Comparison of ENCODE assay signal across 1 cellular context in the genomic region with DNA sequence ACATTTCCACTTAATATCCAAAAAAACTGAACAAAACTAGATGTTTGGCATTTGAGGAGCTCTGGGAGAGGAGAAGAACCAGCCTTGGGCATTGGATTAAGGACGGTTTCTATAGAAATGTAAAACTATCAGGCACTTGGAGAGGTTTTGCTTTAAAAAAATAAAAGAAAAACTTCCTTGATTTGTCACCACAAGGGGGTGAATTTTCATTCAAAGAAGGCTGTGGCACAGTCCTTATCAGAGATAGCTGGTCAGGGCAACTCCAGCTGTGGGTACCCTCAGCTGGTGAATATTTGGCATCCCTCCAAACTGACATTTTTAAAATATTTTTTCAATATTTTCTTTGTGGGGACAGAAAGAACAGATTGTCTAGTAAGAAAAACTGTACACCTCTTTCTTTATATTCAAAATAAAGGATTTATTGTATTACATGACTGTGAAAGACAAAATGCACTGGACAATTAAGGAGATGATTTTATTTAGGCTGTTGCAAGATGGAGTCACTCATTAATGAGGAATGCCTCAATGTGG.
TF ChIP-seq lines count a peak whose summit lies in the region.

No MANE protein-coding gene starts in this region.

TF ChIP-seq in K562, 482 proteins besides CTCF, POLR2A, EP300 and RAD21:
- TF ChIP-seq FOXJ3 (CRISPR knock-in tag; IDR thresholded peaks at IDR 0.05) (no peak), BRD9 (IDR thresholded peaks at IDR 0.05; ENCODE audit: low read depth, partially characterized antibody) (no peak), SRF (CRISPR knock-in tag; IDR thresholded peaks at IDR 0.05) (no peak), TAF1 (IDR thresholded peaks at IDR 0.05; ENCODE audit: control insufficient read depth, extremely low read depth, insufficient read depth, low read length, severe bottlenecking) (no peak), CBX2 (IDR thresholded peaks at IDR 0.05; ENCODE audit: insufficient read depth, low read length, poor library complexity, severe bottlenecking) (no peak), ZC3H8 (IDR thresholded peaks at IDR 0.05) (no peak), ZFX (CRISPR knock-in tag; IDR thresholded peaks at IDR 0.05) (no peak), POLR2AphosphoS2 (IDR thresholded peaks at IDR 0.05; ENCODE audit: low read length) (no peak), MXI1 (IDR thresholded peaks at IDR 0.05; ENCODE audit: low read depth, low read length) (no peak)
- TF ChIP-seq, protein P1, sequence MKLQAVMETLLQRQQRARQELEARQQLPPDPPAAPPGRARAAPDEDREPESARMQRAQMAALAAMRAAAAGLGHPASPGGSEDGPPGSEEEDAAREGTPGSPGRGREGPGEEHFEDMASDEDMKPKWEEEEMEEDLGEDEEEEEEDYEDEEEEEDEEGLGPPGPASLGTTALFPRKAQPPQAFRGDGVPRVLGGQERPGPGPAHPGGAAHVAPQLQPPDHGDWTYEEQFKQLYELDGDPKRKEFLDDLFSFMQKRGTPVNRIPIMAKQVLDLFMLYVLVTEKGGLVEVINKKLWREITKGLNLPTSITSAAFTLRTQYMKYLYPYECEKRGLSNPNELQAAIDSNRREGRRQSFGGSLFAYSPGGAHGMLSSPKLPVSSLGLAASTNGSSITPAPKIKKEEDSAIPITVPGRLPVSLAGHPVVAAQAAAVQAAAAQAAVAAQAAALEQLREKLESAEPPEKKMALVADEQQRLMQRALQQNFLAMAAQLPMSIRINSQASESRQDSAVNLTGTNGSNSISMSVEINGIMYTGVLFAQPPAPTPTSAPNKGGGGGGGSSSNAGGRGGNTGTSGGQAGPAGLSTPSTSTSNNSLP (IDR thresholded peaks at IDR 0.05; ENCODE audit: borderline replicate concordance, low read depth, low read length) = no peak
